ENCODE assay signal across 1 cellular context in the genomic region with DNA sequence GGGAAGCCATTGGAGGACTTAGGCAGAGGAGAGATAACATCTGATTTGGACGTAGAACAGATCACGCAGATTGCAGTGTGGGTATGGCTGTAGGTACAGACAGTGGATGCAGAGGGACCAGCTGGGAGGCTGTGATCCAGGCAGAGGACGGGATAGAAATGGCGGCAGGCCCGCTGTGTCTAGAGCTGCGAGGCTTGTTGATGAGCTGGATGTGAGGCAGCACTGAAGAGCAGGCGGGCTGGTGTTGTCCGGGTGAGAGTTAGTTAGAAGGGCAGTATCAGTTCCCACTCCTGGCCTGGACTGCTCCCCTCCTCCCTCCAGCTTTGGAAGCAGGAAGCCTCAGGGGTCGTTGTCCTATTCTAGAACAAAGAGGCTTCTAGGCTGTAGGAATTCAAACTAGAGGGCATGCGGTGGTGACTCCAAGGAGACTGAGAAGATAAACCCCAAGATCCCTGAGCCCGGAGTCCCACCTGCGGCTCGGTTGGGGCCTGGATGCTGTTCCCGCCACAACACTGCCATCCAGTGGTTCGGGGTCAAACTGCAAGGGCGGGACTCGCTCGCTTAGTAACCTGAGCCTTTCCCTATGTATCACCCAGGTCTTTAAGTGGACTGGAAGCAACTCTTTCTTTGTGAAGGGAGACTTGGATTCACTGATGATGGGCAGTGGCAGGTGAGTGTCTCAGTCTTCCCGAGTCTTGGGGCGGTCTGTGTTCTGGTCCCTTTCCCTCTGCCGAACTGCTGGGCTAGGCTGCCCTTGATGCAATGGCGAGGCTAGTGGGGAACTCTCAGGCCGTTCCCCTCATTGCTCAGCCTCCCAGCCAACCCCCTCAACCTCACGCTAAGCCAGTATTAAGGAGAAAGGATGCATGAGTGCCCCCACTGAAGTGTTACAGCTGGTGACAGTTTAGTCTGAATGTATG.
A peak's percentile ranks its signal among the peaks of the same experiment; 100 is the strongest.
TF ChIP-seq lines count a peak whose summit lies in the region.

No MANE protein-coding gene starts in this region.

TF ChIP-seq in HepG2, 621 proteins besides CTCF, POLR2A, EP300 and RAD21 (continued from another document and continues in another):
- TF ChIP-seq ZKSCAN1 (IDR thresholded peaks at IDR 0.05; ENCODE audit: low read length) = no peak
- TF ChIP-seq SOX6 (IDR thresholded peaks at IDR 0.05) = no peak
- TF ChIP-seq SOX6 (CRISPR knock-in tag; IDR thresholded peaks at IDR 0.05) = 0 out of 2 replicates have a peak, but pooled peaks have one; percentile 64
- TF ChIP-seq, protein P1, sequence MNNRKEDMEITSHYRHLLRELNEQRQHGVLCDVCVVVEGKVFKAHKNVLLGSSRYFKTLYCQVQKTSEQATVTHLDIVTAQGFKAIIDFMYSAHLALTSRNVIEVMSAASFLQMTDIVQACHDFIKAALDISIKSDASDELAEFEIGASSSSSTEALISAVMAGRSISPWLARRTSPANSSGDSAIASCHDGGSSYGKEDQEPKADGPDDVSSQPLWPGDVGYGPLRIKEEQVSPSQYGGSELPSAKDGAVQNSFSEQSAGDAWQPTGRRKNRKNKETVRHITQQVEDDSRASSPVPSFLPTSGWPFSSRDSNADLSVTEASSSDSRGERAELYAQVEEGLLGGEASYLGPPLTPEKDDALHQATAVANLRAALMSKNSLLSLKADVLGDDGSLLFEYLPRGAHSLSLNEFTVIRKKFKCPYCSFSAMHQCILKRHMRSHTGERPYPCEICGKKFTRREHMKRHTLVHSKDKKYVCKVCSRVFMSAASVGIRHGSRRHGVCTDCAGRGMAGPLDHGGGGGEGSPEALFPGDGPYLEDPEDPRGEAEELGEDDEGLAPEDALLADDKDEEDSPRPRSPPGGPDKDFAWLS (CRISPR knock-in tag; IDR thresholded peaks at IDR 0.05; ENCODE audit: borderline replicate concordance) = no peak
- peak; percentile 47; the same call in 1 of the 2 replicates for TF ChIP-seq ZMYM3 (CRISPR knock-in tag; IDR thresholded peaks at IDR 0.05)
- TF ChIP-seq, protein P2, sequence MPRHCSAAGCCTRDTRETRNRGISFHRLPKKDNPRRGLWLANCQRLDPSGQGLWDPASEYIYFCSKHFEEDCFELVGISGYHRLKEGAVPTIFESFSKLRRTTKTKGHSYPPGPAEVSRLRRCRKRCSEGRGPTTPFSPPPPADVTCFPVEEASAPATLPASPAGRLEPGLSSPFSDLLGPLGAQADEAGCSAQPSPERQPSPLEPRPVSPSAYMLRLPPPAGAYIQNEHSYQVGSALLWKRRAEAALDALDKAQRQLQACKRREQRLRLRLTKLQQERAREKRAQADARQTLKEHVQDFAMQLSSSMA (CRISPR knock-in tag; IDR thresholded peaks at IDR 0.05) = peak; percentile 82; the same call in 1 of the 2 replicates
- TF ChIP-seq ZNF331 (CRISPR knock-in tag; IDR thresholded peaks at IDR 0.05) = peak; percentile 75
- TF ChIP-seq, protein P3, sequence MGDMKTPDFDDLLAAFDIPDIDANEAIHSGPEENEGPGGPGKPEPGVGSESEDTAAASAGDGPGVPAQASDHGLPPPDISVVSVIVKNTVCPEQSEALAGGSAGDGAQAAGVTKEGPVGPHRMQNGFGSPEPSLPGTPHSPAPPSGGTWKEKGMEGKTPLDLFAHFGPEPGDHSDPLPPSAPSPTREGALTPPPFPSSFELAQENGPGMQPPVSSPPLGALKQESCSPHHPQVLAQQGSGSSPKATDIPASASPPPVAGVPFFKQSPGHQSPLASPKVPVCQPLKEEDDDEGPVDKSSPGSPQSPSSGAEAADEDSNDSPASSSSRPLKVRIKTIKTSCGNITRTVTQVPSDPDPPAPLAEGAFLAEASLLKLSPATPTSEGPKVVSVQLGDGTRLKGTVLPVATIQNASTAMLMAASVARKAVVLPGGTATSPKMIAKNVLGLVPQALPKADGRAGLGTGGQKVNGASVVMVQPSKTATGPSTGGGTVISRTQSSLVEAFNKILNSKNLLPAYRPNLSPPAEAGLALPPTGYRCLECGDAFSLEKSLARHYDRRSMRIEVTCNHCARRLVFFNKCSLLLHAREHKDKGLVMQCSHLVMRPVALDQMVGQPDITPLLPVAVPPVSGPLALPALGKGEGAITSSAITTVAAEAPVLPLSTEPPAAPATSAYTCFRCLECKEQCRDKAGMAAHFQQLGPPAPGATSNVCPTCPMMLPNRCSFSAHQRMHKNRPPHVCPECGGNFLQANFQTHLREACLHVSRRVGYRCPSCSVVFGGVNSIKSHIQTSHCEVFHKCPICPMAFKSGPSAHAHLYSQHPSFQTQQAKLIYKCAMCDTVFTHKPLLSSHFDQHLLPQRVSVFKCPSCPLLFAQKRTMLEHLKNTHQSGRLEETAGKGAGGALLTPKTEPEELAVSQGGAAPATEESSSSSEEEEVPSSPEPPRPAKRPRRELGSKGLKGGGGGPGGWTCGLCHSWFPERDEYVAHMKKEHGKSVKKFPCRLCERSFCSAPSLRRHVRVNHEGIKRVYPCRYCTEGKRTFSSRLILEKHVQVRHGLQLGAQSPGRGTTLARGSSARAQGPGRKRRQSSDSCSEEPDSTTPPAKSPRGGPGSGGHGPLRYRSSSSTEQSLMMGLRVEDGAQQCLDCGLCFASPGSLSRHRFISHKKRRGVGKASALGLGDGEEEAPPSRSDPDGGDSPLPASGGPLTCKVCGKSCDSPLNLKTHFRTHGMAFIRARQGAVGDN (CRISPR knock-in tag; IDR thresholded peaks at IDR 0.05) = peak; percentile 89
- TF ChIP-seq CCAR2 (optimal IDR thresholded peaks at IDR 0.05; ENCODE audit: low read depth, low read length) = peak; percentile 62
- TF ChIP-seq KAT8 (CRISPR knock-in tag; IDR thresholded peaks at IDR 0.05) = peak; percentile 54; the same call in 1 of the 2 replicates
- TF ChIP-seq NFIC (IDR thresholded peaks at IDR 0.05; ENCODE audit: low read length) = no peak
- TF ChIP-seq EHMT2 (IDR thresholded peaks at IDR 0.05; ENCODE audit: borderline replicate concordance, low read depth, low read length) = no peak
- TF ChIP-seq ZNF766 (CRISPR knock-in tag; IDR thresholded peaks at IDR 0.05; ENCODE audit: borderline replicate concordance) = no peak
- TF ChIP-seq, protein P4, sequence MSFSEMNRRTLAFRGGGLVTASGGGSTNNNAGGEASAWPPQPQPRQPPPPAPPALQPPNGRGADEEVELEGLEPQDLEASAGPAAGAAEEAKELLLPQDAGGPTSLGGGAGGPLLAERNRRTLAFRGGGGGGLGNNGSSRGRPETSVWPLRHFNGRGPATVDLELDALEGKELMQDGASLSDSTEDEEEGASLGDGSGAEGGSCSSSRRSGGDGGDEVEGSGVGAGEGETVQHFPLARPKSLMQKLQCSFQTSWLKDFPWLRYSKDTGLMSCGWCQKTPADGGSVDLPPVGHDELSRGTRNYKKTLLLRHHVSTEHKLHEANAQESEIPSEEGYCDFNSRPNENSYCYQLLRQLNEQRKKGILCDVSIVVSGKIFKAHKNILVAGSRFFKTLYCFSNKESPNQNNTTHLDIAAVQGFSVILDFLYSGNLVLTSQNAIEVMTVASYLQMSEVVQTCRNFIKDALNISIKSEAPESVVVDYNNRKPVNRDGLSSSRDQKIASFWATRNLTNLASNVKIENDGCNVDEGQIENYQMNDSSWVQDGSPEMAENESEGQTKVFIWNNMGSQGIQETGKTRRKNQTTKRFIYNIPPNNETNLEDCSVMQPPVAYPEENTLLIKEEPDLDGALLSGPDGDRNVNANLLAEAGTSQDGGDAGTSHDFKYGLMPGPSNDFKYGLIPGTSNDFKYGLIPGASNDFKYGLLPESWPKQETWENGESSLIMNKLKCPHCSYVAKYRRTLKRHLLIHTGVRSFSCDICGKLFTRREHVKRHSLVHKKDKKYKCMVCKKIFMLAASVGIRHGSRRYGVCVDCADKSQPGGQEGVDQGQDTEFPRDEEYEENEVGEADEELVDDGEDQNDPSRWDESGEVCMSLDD (CRISPR knock-in tag; IDR thresholded peaks at IDR 0.05; ENCODE audit: borderline replicate concordance) = no peak
- no peak for TF ChIP-seq RFX1 (IDR thresholded peaks at IDR 0.05)
- TF ChIP-seq ZNF768 (CRISPR knock-in tag; IDR thresholded peaks at IDR 0.05) = peak; percentile 36; the same call in 1 of the 2 replicates
- TF ChIP-seq, protein P5, sequence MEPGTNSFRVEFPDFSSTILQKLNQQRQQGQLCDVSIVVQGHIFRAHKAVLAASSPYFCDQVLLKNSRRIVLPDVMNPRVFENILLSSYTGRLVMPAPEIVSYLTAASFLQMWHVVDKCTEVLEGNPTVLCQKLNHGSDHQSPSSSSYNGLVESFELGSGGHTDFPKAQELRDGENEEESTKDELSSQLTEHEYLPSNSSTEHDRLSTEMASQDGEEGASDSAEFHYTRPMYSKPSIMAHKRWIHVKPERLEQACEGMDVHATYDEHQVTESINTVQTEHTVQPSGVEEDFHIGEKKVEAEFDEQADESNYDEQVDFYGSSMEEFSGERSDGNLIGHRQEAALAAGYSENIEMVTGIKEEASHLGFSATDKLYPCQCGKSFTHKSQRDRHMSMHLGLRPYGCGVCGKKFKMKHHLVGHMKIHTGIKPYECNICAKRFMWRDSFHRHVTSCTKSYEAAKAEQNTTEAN (CRISPR knock-in tag; conservative IDR thresholded peaks at IDR 0.05) = no peak
- TF ChIP-seq ZNF256 (CRISPR knock-in tag; conservative IDR thresholded peaks at IDR 0.05) = no peak
- TF ChIP-seq NFE2 (CRISPR knock-in tag; IDR thresholded peaks at IDR 0.05) = no peak
- TF ChIP-seq, protein P6, sequence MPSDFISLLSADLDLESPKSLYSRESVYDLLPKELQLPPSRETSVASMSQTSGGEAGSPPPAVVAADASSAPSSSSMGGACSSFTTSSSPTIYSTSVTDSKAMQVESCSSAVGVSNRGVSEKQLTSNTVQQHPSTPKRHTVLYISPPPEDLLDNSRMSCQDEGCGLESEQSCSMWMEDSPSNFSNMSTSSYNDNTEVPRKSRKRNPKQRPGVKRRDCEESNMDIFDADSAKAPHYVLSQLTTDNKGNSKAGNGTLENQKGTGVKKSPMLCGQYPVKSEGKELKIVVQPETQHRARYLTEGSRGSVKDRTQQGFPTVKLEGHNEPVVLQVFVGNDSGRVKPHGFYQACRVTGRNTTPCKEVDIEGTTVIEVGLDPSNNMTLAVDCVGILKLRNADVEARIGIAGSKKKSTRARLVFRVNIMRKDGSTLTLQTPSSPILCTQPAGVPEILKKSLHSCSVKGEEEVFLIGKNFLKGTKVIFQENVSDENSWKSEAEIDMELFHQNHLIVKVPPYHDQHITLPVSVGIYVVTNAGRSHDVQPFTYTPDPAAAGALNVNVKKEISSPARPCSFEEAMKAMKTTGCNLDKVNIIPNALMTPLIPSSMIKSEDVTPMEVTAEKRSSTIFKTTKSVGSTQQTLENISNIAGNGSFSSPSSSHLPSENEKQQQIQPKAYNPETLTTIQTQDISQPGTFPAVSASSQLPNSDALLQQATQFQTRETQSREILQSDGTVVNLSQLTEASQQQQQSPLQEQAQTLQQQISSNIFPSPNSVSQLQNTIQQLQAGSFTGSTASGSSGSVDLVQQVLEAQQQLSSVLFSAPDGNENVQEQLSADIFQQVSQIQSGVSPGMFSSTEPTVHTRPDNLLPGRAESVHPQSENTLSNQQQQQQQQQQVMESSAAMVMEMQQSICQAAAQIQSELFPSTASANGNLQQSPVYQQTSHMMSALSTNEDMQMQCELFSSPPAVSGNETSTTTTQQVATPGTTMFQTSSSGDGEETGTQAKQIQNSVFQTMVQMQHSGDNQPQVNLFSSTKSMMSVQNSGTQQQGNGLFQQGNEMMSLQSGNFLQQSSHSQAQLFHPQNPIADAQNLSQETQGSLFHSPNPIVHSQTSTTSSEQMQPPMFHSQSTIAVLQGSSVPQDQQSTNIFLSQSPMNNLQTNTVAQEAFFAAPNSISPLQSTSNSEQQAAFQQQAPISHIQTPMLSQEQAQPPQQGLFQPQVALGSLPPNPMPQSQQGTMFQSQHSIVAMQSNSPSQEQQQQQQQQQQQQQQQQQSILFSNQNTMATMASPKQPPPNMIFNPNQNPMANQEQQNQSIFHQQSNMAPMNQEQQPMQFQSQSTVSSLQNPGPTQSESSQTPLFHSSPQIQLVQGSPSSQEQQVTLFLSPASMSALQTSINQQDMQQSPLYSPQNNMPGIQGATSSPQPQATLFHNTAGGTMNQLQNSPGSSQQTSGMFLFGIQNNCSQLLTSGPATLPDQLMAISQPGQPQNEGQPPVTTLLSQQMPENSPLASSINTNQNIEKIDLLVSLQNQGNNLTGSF (CRISPR knock-in tag; IDR thresholded peaks at IDR 0.05) = no peak
- TF ChIP-seq TCF7 (IDR thresholded peaks at IDR 0.05; ENCODE audit: low read depth) = no peak
- no peak for TF ChIP-seq SRSF4 (IDR thresholded peaks at IDR 0.05; ENCODE audit: low read depth, low read length, poor library complexity, severe bottlenecking)
- no peak for TF ChIP-seq CHD2 (IDR thresholded peaks at IDR 0.05; ENCODE audit: low read depth, low read length)
- TF ChIP-seq, protein P7, sequence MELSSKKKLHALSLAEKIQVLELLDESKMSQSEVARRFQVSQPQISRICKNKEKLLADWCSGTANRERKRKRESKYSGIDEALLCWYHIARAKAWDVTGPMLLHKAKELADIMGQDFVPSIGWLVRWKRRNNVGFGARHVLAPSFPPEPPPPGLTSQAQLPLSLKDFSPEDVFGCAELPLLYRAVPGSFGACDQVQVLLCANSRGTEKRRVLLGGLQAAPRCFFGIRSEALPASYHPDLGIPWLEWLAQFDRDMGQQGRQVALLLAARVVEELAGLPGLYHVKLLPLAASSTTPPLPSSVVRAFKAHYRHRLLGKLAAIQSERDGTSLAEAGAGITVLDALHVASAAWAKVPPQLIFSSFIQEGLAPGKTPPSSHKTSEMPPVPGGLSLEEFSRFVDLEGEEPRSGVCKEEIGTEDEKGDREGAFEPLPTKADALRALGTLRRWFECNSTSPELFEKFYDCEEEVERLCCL (CRISPR knock-in tag; IDR thresholded peaks at IDR 0.05; ENCODE audit: borderline replicate concordance) = no peak
- no peak for TF ChIP-seq KLF6 (CRISPR knock-in tag; IDR thresholded peaks at IDR 0.05)
- TF ChIP-seq, protein P8, sequence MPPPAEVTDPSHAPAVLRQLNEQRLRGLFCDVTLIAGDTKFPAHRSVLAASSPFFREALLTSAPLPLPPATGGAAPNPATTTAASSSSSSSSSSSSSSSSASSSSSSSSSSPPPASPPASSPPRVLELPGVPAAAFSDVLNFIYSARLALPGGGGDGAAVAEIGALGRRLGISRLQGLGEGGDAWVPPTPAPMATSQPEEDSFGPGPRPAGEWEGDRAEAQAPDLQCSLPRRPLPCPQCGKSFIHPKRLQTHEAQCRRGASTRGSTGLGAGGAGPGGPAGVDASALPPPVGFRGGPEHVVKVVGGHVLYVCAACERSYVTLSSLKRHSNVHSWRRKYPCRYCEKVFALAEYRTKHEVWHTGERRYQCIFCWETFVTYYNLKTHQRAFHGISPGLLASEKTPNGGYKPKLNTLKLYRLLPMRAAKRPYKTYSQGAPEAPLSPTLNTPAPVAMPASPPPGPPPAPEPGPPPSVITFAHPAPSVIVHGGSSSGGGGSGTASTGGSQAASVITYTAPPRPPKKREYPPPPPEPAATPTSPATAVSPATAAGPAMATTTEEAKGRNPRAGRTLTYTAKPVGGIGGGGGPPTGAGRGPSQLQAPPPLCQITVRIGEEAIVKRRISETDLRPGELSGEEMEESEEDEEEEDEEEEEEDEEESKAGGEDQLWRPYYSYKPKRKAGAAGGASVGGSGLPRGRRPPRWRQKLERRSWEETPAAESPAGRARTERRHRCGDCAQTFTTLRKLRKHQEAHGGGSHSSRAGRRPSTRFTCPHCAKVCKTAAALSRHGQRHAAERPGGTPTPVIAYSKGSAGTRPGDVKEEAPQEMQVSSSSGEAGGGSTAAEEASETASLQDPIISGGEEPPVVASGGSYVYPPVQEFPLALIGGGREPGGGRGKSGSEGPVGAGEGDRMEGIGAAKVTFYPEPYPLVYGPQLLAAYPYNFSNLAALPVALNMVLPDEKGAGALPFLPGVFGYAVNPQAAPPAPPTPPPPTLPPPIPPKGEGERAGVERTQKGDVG (CRISPR knock-in tag; IDR thresholded peaks at IDR 0.05; ENCODE audit: borderline replicate concordance) = 0 out of 2 replicates have a peak, but pooled peaks have one; percentile 69
- no peak for TF ChIP-seq SRSF1 (optimal IDR thresholded peaks at IDR 0.05; ENCODE audit: low read depth, low read length)
- no peak for TF ChIP-seq MTF1 (CRISPR knock-in tag; IDR thresholded peaks at IDR 0.05)
- TF ChIP-seq, protein P9, sequence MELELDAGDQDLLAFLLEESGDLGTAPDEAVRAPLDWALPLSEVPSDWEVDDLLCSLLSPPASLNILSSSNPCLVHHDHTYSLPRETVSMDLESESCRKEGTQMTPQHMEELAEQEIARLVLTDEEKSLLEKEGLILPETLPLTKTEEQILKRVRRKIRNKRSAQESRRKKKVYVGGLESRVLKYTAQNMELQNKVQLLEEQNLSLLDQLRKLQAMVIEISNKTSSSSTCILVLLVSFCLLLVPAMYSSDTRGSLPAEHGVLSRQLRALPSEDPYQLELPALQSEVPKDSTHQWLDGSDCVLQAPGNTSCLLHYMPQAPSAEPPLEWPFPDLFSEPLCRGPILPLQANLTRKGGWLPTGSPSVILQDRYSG (CRISPR knock-in tag; IDR thresholded peaks at IDR 0.05) = no peak
